In the genomic region with DNA sequence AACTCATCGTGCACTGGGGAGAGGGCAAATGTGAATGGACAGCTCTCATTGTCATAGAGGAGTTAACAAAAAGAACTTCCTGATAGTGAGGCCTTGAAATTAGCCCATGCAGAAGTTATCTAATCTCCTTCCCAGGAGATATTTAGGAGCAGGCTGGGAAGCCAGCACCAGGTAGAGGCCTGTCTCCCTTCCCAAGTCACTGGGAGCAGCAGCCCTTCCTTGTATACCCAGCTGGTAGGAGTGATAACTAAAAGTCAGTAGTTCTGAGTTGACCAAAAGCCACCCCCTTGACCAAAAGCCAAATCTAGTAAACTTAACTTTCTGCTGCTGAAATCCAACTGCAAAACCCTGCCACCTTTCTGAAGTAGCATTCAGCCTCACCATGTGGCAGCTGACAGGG, we compare ENCODE assay signal across 20 cellular contexts. TPM values are rescaled to one million over a fixed set of nuclear protein-coding genes. Genes with fewer than 3 reads are reported as not detected.
DNase-seq lines count a peak whose midpoint lies in the region; ATAC-seq, FAIRE-seq and TF ChIP-seq lines count a peak whose summit lies in the region.
"Had no signal": no experiment of that assay in that cellular context is flagged by ENCODE, and none has a peak within 500 bp of the region (broad histone marks: within the 10 kb centered on the region; RNA-seq: fewer than 3 reads in every experiment).

No MANE protein-coding gene starts in this region.

- no CpG with 5 or more reads among the region's 1 CpG for WGBS in mesendoderm (ENCODE audit: extremely low coverage, insufficient coverage, low lambda C conversion rate)

- no peak for DNase-seq in CD4-positive, CD25-positive, alpha-beta regulatory T cell
- no peak for DNase-seq in CD8-positive, alpha-beta T cell
- DNase-seq in bronchial epithelial cell (ENCODE audit: low read depth) (no peak), mesendoderm (peak; percentile 22), upper lobe of right lung (no peak), foreskin melanocyte (no peak), MG63 (no peak)
- DNase-seq: C1 segment of cervical spinal cord; CD8-positive, alpha-beta memory T cell; DMS 273 treated with DMSO at 0.1 percent for 48 hours; DMS79; EL; GDM1; H9 had no signal

- peak; percentile 7 for FAIRE-seq in bronchial epithelial cell (lab: Jason Lieb, UNC)
- FAIRE-seq: D721Med, GM12878, GM19239 had no signal

- H3K4me1 Mint-ChIP-seq in CD4-positive, CD25-positive, alpha-beta regulatory T cell, result peaks cover 22 to 42% (median 26%) of the 10 kb centered on the region in 4 donors
- H3K4me1 Mint-ChIP-seq in CD8-positive, alpha-beta T cell (ENCODE audit: low read depth), result no peaks in the 10 kb centered on the region
- H3K4me1 Mint-ChIP-seq: GM23338, H9 had no signal

- no peak overlapping the region for H3K4me3 ChIP-seq in CD4-positive, CD25-positive, alpha-beta regulatory T cell (ENCODE audit: low read depth, low read length)
- no peak overlapping the region for H3K4me3 ChIP-seq in CD8-positive, alpha-beta T cell (ENCODE audit: low read depth, low read length)
- no peak overlapping the region for H3K4me3 ChIP-seq in bronchial epithelial cell (ENCODE audit: low read depth, low read length)
- H3K4me3 ChIP-seq in mesendoderm (ENCODE audit: low read length), result no peak overlapping the region
- H3K4me3 ChIP-seq in upper lobe of right lung, result no peak overlapping the region
- H3K4me3 ChIP-seq in MG63, result no peak overlapping the region
- H3K4me3 ChIP-seq: GM12878, GM23338 had no signal

- H3K27ac ChIP-seq in CD4-positive, CD25-positive, alpha-beta regulatory T cell (ENCODE audit: insufficient read depth, low read length, poor library complexity, severe bottlenecking), result no peak overlapping the region
- no peak overlapping the region for H3K27ac ChIP-seq in CD8-positive, alpha-beta T cell (ENCODE audit: low read depth, low read length)
- H3K27ac ChIP-seq in mesendoderm (ENCODE audit: low read depth, low read length), result peak overlapping the region; percentile 20
- no peak overlapping the region for H3K27ac ChIP-seq in upper lobe of right lung

- H2BK15ac ChIP-seq in mesendoderm (replicated peaks; ENCODE audit: low read depth), result no peak overlapping the region

- H3K4ac ChIP-seq in mesendoderm (ENCODE audit: low read depth, low read length), result no peak overlapping the region

- H4K5ac ChIP-seq in mesendoderm (ENCODE audit: low read length), result no peak overlapping the region

- no peak overlapping the region for H3K18ac ChIP-seq in mesendoderm (ENCODE audit: low read length)

- no peaks in the 10 kb centered on the region for H3K9me3 Mint-ChIP-seq in CD4-positive, CD25-positive, alpha-beta regulatory T cell
- H3K9me3 Mint-ChIP-seq in CD8-positive, alpha-beta T cell, result no peaks in the 10 kb centered on the region
- H3K9me3 Mint-ChIP-seq: CD8-positive, alpha-beta memory T cell; GM23338; H9 had no signal

- no peak overlapping the region for H2BK5ac ChIP-seq in mesendoderm (ENCODE audit: low read length)

- TF ChIP-seq CTCF in CD8-positive, alpha-beta T cell (IDR thresholded peaks at IDR 0.05), result no peak
- TF ChIP-seq CTCF in bronchial epithelial cell (IDR thresholded peaks at IDR 0.05; ENCODE audit: insufficient read depth, low read length, severe bottlenecking), result no peak
- TF ChIP-seq CTCF in upper lobe of right lung (IDR thresholded peaks at IDR 0.05), result no peak

- H3K4me1 ChIP-seq in CD4-positive, CD25-positive, alpha-beta regulatory T cell (ENCODE audit: control insufficient read depth, insufficient read depth, low read length, poor library complexity, severe bottlenecking), result peaks cover 24% of the 10 kb centered on the region
- no peaks in the 10 kb centered on the region for H3K4me1 ChIP-seq in CD8-positive, alpha-beta T cell (ENCODE audit: insufficient read depth, low read length)
- no peaks in the 10 kb centered on the region for H3K4me1 ChIP-seq in mesendoderm (ENCODE audit: control insufficient read depth, low read depth, low read length)
- H3K4me1 ChIP-seq in upper lobe of right lung, result peaks cover 3% of the 10 kb centered on the region

- H3K56ac ChIP-seq in mesendoderm (ENCODE audit: low read length), result no peak overlapping the region

- POLR2A ChIA-PET in CD8-positive, alpha-beta T cell (lab: Charles Lee), result no interaction called here

- peaks cover 36% of the 10 kb centered on the region for H3K36me3 ChIP-seq in CD4-positive, CD25-positive, alpha-beta regulatory T cell (ENCODE audit: control insufficient read depth, insufficient read depth, low read length)
- H3K36me3 ChIP-seq in CD8-positive, alpha-beta T cell (ENCODE audit: insufficient read depth, low read length), result peaks cover 3% of the 10 kb centered on the region
- H3K36me3 ChIP-seq in bronchial epithelial cell (ENCODE audit: control insufficient read depth, insufficient read depth, low read length) (peaks cover 11% of the 10 kb centered on the region), mesendoderm (ENCODE audit: control insufficient read depth, insufficient read depth, low read length) (peaks cover 6% of the 10 kb centered on the region), upper lobe of right lung (peaks cover 66% of the 10 kb centered on the region), MG63 (peaks cover 33% of the 10 kb centered on the region)

- peaks cover 48% of the 10 kb centered on the region for H3K36me3 Mint-ChIP-seq in CD4-positive, CD25-positive, alpha-beta regulatory T cell
- peaks cover 56% of the 10 kb centered on the region for H3K36me3 Mint-ChIP-seq in CD8-positive, alpha-beta T cell

- no peaks in the 10 kb centered on the region for H3K9me3 ChIP-seq in CD4-positive, CD25-positive, alpha-beta regulatory T cell (ENCODE audit: control insufficient read depth in 2 of 2, low read length in 2 of 2)
- H3K9me3 ChIP-seq in CD8-positive, alpha-beta T cell (ENCODE audit: low read length), result no peaks in the 10 kb centered on the region
- H3K9me3 ChIP-seq in upper lobe of right lung, result no peaks in the 10 kb centered on the region
- no peaks in the 10 kb centered on the region for H3K9me3 ChIP-seq in MG63

- no peak overlapping the region for H2AK5ac ChIP-seq in mesendoderm (ENCODE audit: low read length)

- intact Hi-C loops in CD8-positive, alpha-beta T cell (cut with DNase I, micrococcal nuclease), result no loop called here
- intact Hi-C loops in upper lobe of right lung (cut with DNase I), result no loop called here

- CTCF ChIA-PET in CD8-positive, alpha-beta T cell (lab: Charles Lee), result no interaction called here

- no peak overlapping the region for H3K4me3 Mint-ChIP-seq in CD4-positive, CD25-positive, alpha-beta regulatory T cell
- no peak overlapping the region for H3K4me3 Mint-ChIP-seq in CD8-positive, alpha-beta T cell
- H3K4me3 Mint-ChIP-seq: CD8-positive, alpha-beta memory T cell; GM23338; H9 had no signal

- no peak overlapping the region for H2BK120ac ChIP-seq in mesendoderm (ENCODE audit: low read depth, low read length)

- no peaks in the 10 kb centered on the region for H3K79me2 ChIP-seq in mesendoderm (ENCODE audit: control insufficient read depth, insufficient read depth, low read length)

- H3K27me3 ChIP-seq in CD4-positive, CD25-positive, alpha-beta regulatory T cell (ENCODE audit: control insufficient read depth, insufficient read depth, low read length), result no peaks in the 10 kb centered on the region
- no peaks in the 10 kb centered on the region for H3K27me3 ChIP-seq in CD8-positive, alpha-beta T cell (ENCODE audit: insufficient read depth, low read length)
- H3K27me3 ChIP-seq in bronchial epithelial cell (ENCODE audit: control insufficient read depth, insufficient read depth, low read length), result no peaks in the 10 kb centered on the region
- no peaks in the 10 kb centered on the region for H3K27me3 ChIP-seq in mesendoderm (ENCODE audit: insufficient read depth, low read length, poor library complexity)
- no peaks in the 10 kb centered on the region for H3K27me3 ChIP-seq in upper lobe of right lung
- H3K27me3 ChIP-seq in MG63, result no peaks in the 10 kb centered on the region

- H3K27ac Mint-ChIP-seq in CD4-positive, CD25-positive, alpha-beta regulatory T cell, result peak overlapping the region in 2 of 3 donors; percentile 29 to 84
- peak overlapping the region; percentile 1 for H3K27ac Mint-ChIP-seq in CD8-positive, alpha-beta T cell
- H3K27ac Mint-ChIP-seq: GM23338, H9 had no signal

- H3K9ac ChIP-seq in mesendoderm (ENCODE audit: low read length), result no peak overlapping the region

- no peak for ATAC-seq in CD4-positive, CD25-positive, alpha-beta regulatory T cell (ENCODE audit: low read depth in 2 of 2)
- no peak for ATAC-seq in CD8-positive, alpha-beta T cell
- ATAC-seq in GM21390 (IDR thresholded peaks at IDR 0.05; ENCODE audit: unreplicated experiment) (no peak), upper lobe of right lung (no peak)
- ATAC-seq: GM12878, GM23338, HCT116 had no signal

- H3K79me1 ChIP-seq in mesendoderm (ENCODE audit: low read length), result no peaks in the 10 kb centered on the region

- no peak overlapping the region for H3K23ac ChIP-seq in mesendoderm (ENCODE audit: low read length)

- H4K8ac ChIP-seq in mesendoderm (ENCODE audit: low read depth, low read length), result no peak overlapping the region

- no peaks in the 10 kb centered on the region for H3K27me3 Mint-ChIP-seq in CD4-positive, CD25-positive, alpha-beta regulatory T cell
- H3K27me3 Mint-ChIP-seq in CD8-positive, alpha-beta T cell (ENCODE audit: low read depth), result no peaks in the 10 kb centered on the region
- H3K27me3 Mint-ChIP-seq: CD8-positive, alpha-beta memory T cell had no signal

- H3K4me2 ChIP-seq in mesendoderm (ENCODE audit: low read length), result no peak overlapping the region
- H3K4me2 ChIP-seq: GM23338 had no signal

RNA-seq across cellular contexts. Expression of a gene that starts 1.4 kb away (rescaled TPM):
- total RNA-seq in CD4-positive, CD25-positive, alpha-beta regulatory T cell, result 7.2 TPM
- 1 to 10 TPM; 1.2 to 2.8 (median 1.9) TPM for polyA plus RNA-seq in CD4-positive, CD25-positive, alpha-beta regulatory T cell
- total RNA-seq in CD8-positive, alpha-beta T cell, result 1 to 10 TPM in 1 of 2 experiments, under 1 TPM in 1; 0.76 to 1.3 TPM
- total RNA-seq in bronchial epithelial cell, result 1.1 and 1.5 TPM in 2 replicates
- 4.8 TPM for polyA plus RNA-seq in mesendoderm (2013, experiment 1 of 2)
- 5.1 TPM for polyA plus RNA-seq in mesendoderm (2013, experiment 2 of 2)
- total RNA-seq in upper lobe of right lung, result 8.2 TPM
- 0.15 and 3.2 TPM in 2 replicates for total RNA-seq in MG63 (2014; rRNA removed; shearing (Covaris generic); ENCODE audit: low replicate concordance)

RNA-seq across cellular contexts. Expression of a gene that starts 26.3 kb away (rescaled TPM):
- 6.9 TPM for total RNA-seq in CD4-positive, CD25-positive, alpha-beta regulatory T cell
- polyA plus RNA-seq in CD4-positive, CD25-positive, alpha-beta regulatory T cell, result 1 to 10 TPM; 1.1 to 2.0 (median 1.4) TPM
- under 1 TPM; 0.39 to 0.60 TPM for total RNA-seq in CD8-positive, alpha-beta T cell
- total RNA-seq in bronchial epithelial cell (4.2 and 5.4 TPM in 2 replicates), upper lobe of right lung (28.9 TPM)
- 6.1 TPM for polyA plus RNA-seq in mesendoderm (2013, experiment 1 of 2)
- 6.0 TPM for polyA plus RNA-seq in mesendoderm (2013, experiment 2 of 2)
- total RNA-seq in MG63 (2014; rRNA removed; shearing (Covaris generic); ENCODE audit: low replicate concordance), result 7.6 and 9.1 TPM in 2 replicates

RNA-seq across cellular contexts. Expression of a gene that starts 37.9 kb away (rescaled TPM):
- total RNA-seq in CD4-positive, CD25-positive, alpha-beta regulatory T cell, result 73.4 TPM
- 10 to 100 TPM; 19.7 to 30.9 (median 20.6) TPM for polyA plus RNA-seq in CD4-positive, CD25-positive, alpha-beta regulatory T cell
- 10 to 100 TPM; 23.9 to 28.4 TPM for total RNA-seq in CD8-positive, alpha-beta T cell
- 20.3 and 28.3 TPM in 2 replicates for total RNA-seq in bronchial epithelial cell
- polyA plus RNA-seq in mesendoderm (2013, experiment 1 of 2), result 17.4 TPM
- polyA plus RNA-seq in mesendoderm (2013, experiment 2 of 2), result 16.2 TPM
- total RNA-seq in upper lobe of right lung, result 25.2 TPM
- total RNA-seq in MG63 (2014; rRNA removed; shearing (Covaris generic); ENCODE audit: low replicate concordance), result 23.2 and 33.1 TPM in 2 replicates

RNA-seq across cellular contexts. Expression of a gene that starts 57.3 kb away (rescaled TPM):
- 54.6 TPM for total RNA-seq in CD4-positive, CD25-positive, alpha-beta regulatory T cell
- polyA plus RNA-seq in CD4-positive, CD25-positive, alpha-beta regulatory T cell, result 10 to 100 TPM; 51.0 to 69.6 (median 55.7) TPM
- total RNA-seq in CD8-positive, alpha-beta T cell, result 10 to 100 TPM; 10.8 to 11.7 TPM
- total RNA-seq in bronchial epithelial cell (5.8 and 7.6 TPM in 2 replicates), upper lobe of right lung (27.1 TPM)
- polyA plus RNA-seq in mesendoderm (2013, experiment 1 of 2), result 16.9 TPM
- polyA plus RNA-seq in mesendoderm (2013, experiment 2 of 2), result 16.0 TPM
- 1.3 and 2.4 TPM in 2 replicates for total RNA-seq in MG63 (2014; rRNA removed; shearing (Covaris generic); ENCODE audit: low replicate concordance)

RNA-seq across cellular contexts. Expression of a gene that starts 57.9 kb away (rescaled TPM):
- 478 TPM for total RNA-seq in CD4-positive, CD25-positive, alpha-beta regulatory T cell
- 10 to 100 TPM; 55.0 to 76.1 (median 63.4) TPM for polyA plus RNA-seq in CD4-positive, CD25-positive, alpha-beta regulatory T cell
- 100 to 1,000 TPM; 208 to 218 TPM for total RNA-seq in CD8-positive, alpha-beta T cell
- total RNA-seq in bronchial epithelial cell (27.9 and 40.3 TPM in 2 replicates), upper lobe of right lung (57.8 TPM)
- 15.6 TPM for polyA plus RNA-seq in mesendoderm (2013, experiment 1 of 2)
- 15.8 TPM for polyA plus RNA-seq in mesendoderm (2013, experiment 2 of 2)
- 24.9 and 26.7 TPM in 2 replicates for total RNA-seq in MG63 (2014; rRNA removed; shearing (Covaris generic); ENCODE audit: low replicate concordance)
